ENCODE assay signal across 24 cellular contexts in the genomic region with DNA sequence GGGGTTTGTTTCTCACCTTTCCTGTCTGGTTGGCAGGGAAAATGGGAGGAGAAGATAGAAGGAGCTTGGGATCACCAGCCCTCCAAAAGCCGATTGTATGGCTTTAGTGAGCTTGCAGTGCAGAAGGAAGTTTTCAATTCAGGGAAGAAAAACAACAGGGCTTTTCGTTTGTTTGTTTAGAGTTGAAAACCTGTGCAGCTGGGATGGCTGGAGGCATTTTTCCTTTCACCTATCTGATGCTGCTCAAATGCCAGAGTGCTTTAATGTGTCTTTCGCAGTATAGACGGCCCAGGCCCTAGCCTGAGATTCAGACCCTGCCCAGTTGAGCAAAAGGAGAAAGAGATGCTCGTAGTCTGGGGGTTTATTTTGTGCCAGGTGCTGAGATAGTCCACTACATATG.
DNase-seq lines count a peak whose midpoint lies in the region; ATAC-seq, FAIRE-seq and TF ChIP-seq lines count a peak whose summit lies in the region.
"Had no signal": no experiment of that assay in that cellular context is flagged by ENCODE, and none has a peak within 500 bp of the region (broad histone marks: within the 10 kb centered on the region; RNA-seq: fewer than 3 reads in every experiment).

No MANE protein-coding gene starts in this region.

- H3K23ac ChIP-seq in trophoblast cell (ENCODE audit: low read length): no peak overlapping the region

- TF ChIP-seq CTCF in SK-N-SH (IDR thresholded peaks at IDR 0.05) (no peak), bronchial epithelial cell (IDR thresholded peaks at IDR 0.05; ENCODE audit: insufficient read depth, low read length, severe bottlenecking) (no peak), neural progenitor cell (IDR thresholded peaks at IDR 0.05) (no peak)

- H3K14ac ChIP-seq in trophoblast cell (ENCODE audit: low read length): no peak overlapping the region

- H3K4me2 ChIP-seq in SK-N-SH: no peak overlapping the region
- H3K4me2 ChIP-seq in trophoblast cell (ENCODE audit: low read length): no peak overlapping the region
- no peak overlapping the region for H3K4me2 ChIP-seq in neural progenitor cell
- H3K4me2 ChIP-seq: BLaER1 had no signal

- no peaks in the 10 kb centered on the region for H3K79me2 ChIP-seq in SK-N-SH (ENCODE audit: insufficient read depth)
- H3K79me2 ChIP-seq in trophoblast cell (ENCODE audit: control insufficient read depth, insufficient read depth, low read length, poor library complexity): no peaks in the 10 kb centered on the region
- no peaks in the 10 kb centered on the region for H3K79me2 ChIP-seq in neural progenitor cell (ENCODE audit: low read depth)

- H2AFZ ChIP-seq in SK-N-SH (ENCODE audit: low read depth) (no peak overlapping the region), trophoblast cell (ENCODE audit: insufficient read depth, low read length, poor library complexity) (no peak overlapping the region), neural progenitor cell (replicated peaks) (no peak overlapping the region)
- H2AFZ ChIP-seq: GM23248 had no signal

- peaks cover 3% of the 10 kb centered on the region for H3K4me1 Mint-ChIP-seq in neural progenitor cell
- H3K4me1 Mint-ChIP-seq: B cell; CD4-positive, CD25-positive, alpha-beta regulatory T cell had no signal

- peak; percentile 72 for FAIRE-seq in bronchial epithelial cell (lab: Jason Lieb, UNC)
- FAIRE-seq: A204.1, GM12878, GM19239, H1 had no signal

- H3K4me1 ChIP-seq in SK-N-SH (ENCODE audit: control insufficient read depth in 1 of 2, insufficient read depth in 2 of 2, low read depth in 1 of 2, low read length in 1 of 2) (peaks cover 0 to 15% of the 10 kb centered on the region in 2 experiments; a peak in 2 of 4 replicates), trophoblast cell (ENCODE audit: control insufficient read depth in 1 of 2, insufficient read depth in 2 of 2, low read length in 2 of 2) (no peaks in the 10 kb centered on the region), neural progenitor cell (no peaks in the 10 kb centered on the region)
- H3K4me1 ChIP-seq: BLaER1, Caco-2 had no signal

- ATAC-seq in SK-N-SH treated with all-trans-retinoic acid at 6 μM for 48 hours (no peak), HG03097 (IDR thresholded peaks at IDR 0.05; ENCODE audit: low FRiP score, unreplicated experiment) (no peak)
- ATAC-seq: CD8-positive, alpha-beta T cell; GM12878 had no signal

- H3K27me3 ChIP-seq in SK-N-SH (ENCODE audit: insufficient read depth) (no peaks in the 10 kb centered on the region), bronchial epithelial cell (ENCODE audit: control insufficient read depth, insufficient read depth, low read length) (no peaks in the 10 kb centered on the region), trophoblast cell (ENCODE audit: insufficient read depth, low read length) (no peaks in the 10 kb centered on the region), neural progenitor cell (no peaks in the 10 kb centered on the region)
- H3K27me3 ChIP-seq: BLaER1 had no signal

- TF ChIP-seq EP300 in SK-N-SH (IDR thresholded peaks at IDR 0.05; ENCODE audit: borderline replicate concordance in 1 of 2, low read depth in 1 of 2, low read length in 1 of 2): no peak

- H3K4me3 ChIP-seq in SK-N-SH (ENCODE audit: low read depth in 2 of 2, low read length in 1 of 2) (no peak overlapping the region), bronchial epithelial cell (ENCODE audit: low read depth, low read length) (no peak overlapping the region), trophoblast cell (ENCODE audit: low read depth, low read length) (no peak overlapping the region), neural progenitor cell (no peak overlapping the region)
- H3K4me3 ChIP-seq: BLaER1, GM12878, GM23248 had no signal

- H3K27ac ChIP-seq in SK-N-SH (ENCODE audit: low read depth in 2 of 2, low read length in 1 of 2) (no peak overlapping the region), trophoblast cell (ENCODE audit: low read depth, low read length) (no peak overlapping the region), neural progenitor cell (no peak overlapping the region)
- H3K27ac ChIP-seq: 22Rv1, BLaER1, C4-2B, GM23248 had no signal

- peaks cover 4% of the 10 kb centered on the region for H3K27me3 Mint-ChIP-seq in neural progenitor cell (ENCODE audit: insufficient read depth, low read depth)

- no peak overlapping the region for H2BK5ac ChIP-seq in trophoblast cell (ENCODE audit: low read depth, low read length, poor library complexity)

- no peaks in the 10 kb centered on the region for H3K9me3 ChIP-seq in SK-N-SH
- H3K9me3 ChIP-seq in trophoblast cell (ENCODE audit: insufficient read depth, low read depth, low read length): peaks cover 2% of the 10 kb centered on the region
- H3K9me3 ChIP-seq in neural progenitor cell (ENCODE audit: low read depth): no peaks in the 10 kb centered on the region
- H3K9me3 ChIP-seq: BLaER1, Caco-2 had no signal

- H3K36me3 ChIP-seq in SK-N-SH (replicated peaks in 1 of 2; ENCODE audit: control insufficient read depth in 1 of 2, insufficient read depth in 2 of 2, low read length in 1 of 2) (no peaks in the 10 kb centered on the region), bronchial epithelial cell (ENCODE audit: control insufficient read depth, insufficient read depth, low read length) (no peaks in the 10 kb centered on the region), trophoblast cell (ENCODE audit: control insufficient read depth in 1 of 2, insufficient read depth in 2 of 2, low read length in 2 of 2) (no peaks in the 10 kb centered on the region), neural progenitor cell (no peaks in the 10 kb centered on the region)
- H3K36me3 ChIP-seq: BLaER1 had no signal

- H3K79me1 ChIP-seq in trophoblast cell (ENCODE audit: low read length): no peaks in the 10 kb centered on the region

- H4K12ac ChIP-seq in trophoblast cell (ENCODE audit: low read depth, low read length): no peak overlapping the region

- no peak overlapping the region for H2BK120ac ChIP-seq in trophoblast cell (ENCODE audit: insufficient read depth, low read length, poor library complexity)

- H3K9me3 Mint-ChIP-seq in neural progenitor cell: no peaks in the 10 kb centered on the region
- H3K9me3 Mint-ChIP-seq: CD4-positive, CD25-positive, alpha-beta regulatory T cell; CD8-positive, alpha-beta T cell had no signal

- no peak overlapping the region for H3K18ac ChIP-seq in trophoblast cell (ENCODE audit: low read length)

- DNase-seq in SK-N-SH (peak; percentile 30), ELF-1 (ENCODE audit: low read depth, low spot score) (peak; percentile 32), bronchial epithelial cell (ENCODE audit: low read depth) (no peak), trophoblast cell (peak; percentile 40 to 73), neural progenitor cell (ENCODE audit: low spot score) (no peak)
- DNase-seq: Caco-2; CD4-positive, CD25-positive, alpha-beta regulatory T cell; CD8-positive, alpha-beta T cell; DMS153; DND-41; GDM1; GM23248; H7; HCEC 1CT had no signal

- H3K9ac ChIP-seq in SK-N-SH: no peak overlapping the region
- H3K9ac ChIP-seq in trophoblast cell (ENCODE audit: low read length): no peak overlapping the region
- H3K9ac ChIP-seq in neural progenitor cell: no peak overlapping the region
- H3K9ac ChIP-seq: BLaER1, GM23248 had no signal

- 11% methylated on average over 4 of the region's 5 CpGs for WGBS in SK-N-SH (ENCODE audit: low lambda C conversion rate)
- whole genome bisulfite sequencing in trophoblast cell (ENCODE audit: extremely low coverage, insufficient coverage, insufficient read length): no CpG with 5 or more reads among the region's 5 CpGs

- H3K4ac ChIP-seq in trophoblast cell (ENCODE audit: low read depth, low read length): no peak overlapping the region

- no peak overlapping the region for H2AK5ac ChIP-seq in trophoblast cell (ENCODE audit: low read length)

- H3K4me3 Mint-ChIP-seq in neural progenitor cell: no peak overlapping the region
- H3K4me3 Mint-ChIP-seq: B cell; CD4-positive, CD25-positive, alpha-beta regulatory T cell; CD8-positive, alpha-beta T cell had no signal

- H4K20me1 ChIP-seq in SK-N-SH (ENCODE audit: insufficient read depth): no peaks in the 10 kb centered on the region
- no peaks in the 10 kb centered on the region for H4K20me1 ChIP-seq in neural progenitor cell (ENCODE audit: low read depth)
- H4K20me1 ChIP-seq: BLaER1 had no signal

- H3F3A ChIP-seq in SK-N-SH (replicated peaks; ENCODE audit: insufficient read depth): no peaks in the 10 kb centered on the region
- H3F3A ChIP-seq in neural progenitor cell (ENCODE audit: low read depth): no peaks in the 10 kb centered on the region

- H4K8ac ChIP-seq in trophoblast cell (ENCODE audit: low read depth, low read length): no peak overlapping the region

- TF ChIP-seq RAD21 in SK-N-SH (IDR thresholded peaks at IDR 0.05; ENCODE audit: low read length): no peak

- POLR2A ChIA-PET in SK-N-SH (lab: Yijun Ruan, JAX): no interaction called here

- H3K27ac Mint-ChIP-seq in neural progenitor cell: no peak overlapping the region
- H3K27ac Mint-ChIP-seq: B cell; CD8-positive, alpha-beta T cell had no signal

- CTCF ChIA-PET in SK-N-SH (lab: Yijun Ruan, JAX): interaction anchor here (0.8 to 16.7 kb wide), 4 partner anchors 22 to 294 kb away, joined by 3 to 282 read pairs (median 5); no protein-coding TSS in a partner anchor

- H3K36me3 Mint-ChIP-seq in neural progenitor cell: no peaks in the 10 kb centered on the region
- H3K36me3 Mint-ChIP-seq: CD4-positive, CD25-positive, alpha-beta regulatory T cell; CD8-positive, alpha-beta T cell had no signal

- H2BK12ac ChIP-seq in trophoblast cell (ENCODE audit: low read length): no peak overlapping the region

- H4K91ac ChIP-seq in trophoblast cell (ENCODE audit: low read depth, low read length): no peak overlapping the region

- H3K9me2 ChIP-seq in SK-N-SH: no peaks in the 10 kb centered on the region

TF ChIP-seq in SK-N-SH, 30 proteins besides CTCF, POLR2A, EP300 and RAD21 (continues in another document):
- TF ChIP-seq TAF1 (IDR thresholded peaks at IDR 0.05; ENCODE audit: borderline replicate concordance, low read depth, low read length): no peak
- TF ChIP-seq POLR2AphosphoS5 (IDR thresholded peaks at IDR 0.05; ENCODE audit: low read depth, low read length): no peak
- no peak for TF ChIP-seq NFIC (IDR thresholded peaks at IDR 0.05; ENCODE audit: borderline replicate concordance)

TF ChIP-seq in SK-N-SH treated with all-trans-retinoic acid at 6 μM for 48 hours, 23 proteins besides CTCF, POLR2A, EP300 and RAD21 (continues in another document):
- no peak for TF ChIP-seq GLIS3 (CRISPR knock-in tag; IDR thresholded peaks at IDR 0.05)
- TF ChIP-seq ZFP3 (CRISPR knock-in tag; IDR thresholded peaks at IDR 0.05): no peak
- TF ChIP-seq ZNF8 (CRISPR knock-in tag; IDR thresholded peaks at IDR 0.05): no peak

Comparison
In these comparisons a context has a peak if more than half of its experiments do, and no peak if none do; other contexts are left out.
1. DNase-seq: peak in SK-N-SH (single experiment), ELF-1 (single experiment) and trophoblast cell (2 of 2); none in bronchial epithelial cell (single experiment) and neural progenitor cell (single experiment).